Comparison of ENCODE assay signal across 16 cellular contexts in the genomic region with DNA sequence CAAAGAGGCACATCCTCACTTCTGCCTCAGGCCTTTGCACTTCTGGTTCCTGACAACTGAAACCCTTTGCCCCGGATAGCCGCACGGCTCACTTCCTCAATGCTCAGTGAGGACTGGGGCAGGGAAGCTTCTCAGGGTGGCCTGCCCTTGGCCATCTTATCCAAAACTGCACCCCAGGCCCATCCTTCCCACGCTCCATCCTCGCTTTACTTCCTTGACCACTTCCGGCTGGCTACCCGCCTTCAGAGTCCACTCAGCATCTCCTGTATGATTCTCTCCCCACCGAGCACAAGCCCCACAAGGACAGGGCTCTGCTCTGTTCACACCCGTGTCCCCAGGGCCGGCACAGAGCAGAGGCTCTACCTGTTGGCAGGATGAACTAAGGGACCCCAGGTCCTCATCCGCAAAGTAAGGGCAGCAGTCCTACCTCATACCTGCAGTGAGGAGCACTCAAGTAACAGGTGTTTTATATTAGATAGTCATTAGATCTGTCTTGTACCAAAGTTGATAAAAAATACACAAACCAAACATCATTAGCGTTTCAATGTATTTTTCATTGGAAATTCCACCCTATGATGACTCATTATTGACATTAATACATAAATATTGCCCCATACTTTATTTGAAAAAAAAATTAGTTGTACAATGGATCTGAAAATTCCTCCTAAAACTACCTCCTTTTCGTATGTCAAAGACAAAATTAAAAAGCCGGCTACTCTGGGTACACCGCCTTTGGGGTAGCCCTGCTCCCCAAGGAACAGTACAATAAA. TPM values are rescaled to one million over a fixed set of nuclear protein-coding genes. Genes with fewer than 3 reads are reported as not detected.
DNase-seq lines count a peak whose midpoint lies in the region; ATAC-seq, FAIRE-seq and TF ChIP-seq lines count a peak whose summit lies in the region.
"Had no signal": no experiment of that assay in that cellular context is flagged by ENCODE, and none has a peak within 500 bp of the region (broad histone marks: within the 10 kb centered on the region; RNA-seq: fewer than 3 reads in every experiment).

No MANE protein-coding gene starts in this region.

- no peak overlapping the region for H3K9ac ChIP-seq in H1 (replicated peaks in 1 of 4; ENCODE audit: extremely low read depth in 1 of 4, low read depth in 3 of 4, low read length in 3 of 4)
- H3K9ac ChIP-seq: parathyroid adenoma had no signal

- no peak overlapping the region for H3K14ac ChIP-seq in H1 (ENCODE audit: insufficient read length)

- no peak overlapping the region for H3K4me2 ChIP-seq in H1 (ENCODE audit: insufficient read depth in 1 of 2, low read depth in 2 of 2, low read length in 2 of 2)

- ATAC-seq in Right ventricle myocardium superior (ENCODE audit: poor library complexity) (no peak), heart right ventricle (no peak), upper lobe of right lung (peak; percentile 84), foreskin keratinocyte (no peak)
- ATAC-seq: activated CD8-positive, alpha-beta memory T cell treated with anti-CD3 and anti-CD28 coated beads, Interleukin-2, amount 10 ng/mL, durations not matched to agents 7 days and 5 days; activated naive CD4-positive, alpha-beta T cell treated with anti-CD3 and anti-CD28 coated beads, Interleukin-2, amount 50 U/mL, for 72 hours had no signal

- no peak overlapping the region for H2BK12ac ChIP-seq in H1 (ENCODE audit: low read depth, low read length)

- H3K79me2 ChIP-seq in H1 (ENCODE audit: control insufficient read depth in 1 of 2, insufficient read depth in 2 of 2, low read length in 2 of 2): peaks cover 3 to 100% of the 10 kb centered on the region in 2 experiments; a peak in 3 of 4 replicates

- H4K8ac ChIP-seq in H1 (ENCODE audit: extremely low read depth, insufficient read depth, low read length): peak overlapping the region; percentile 42; the same call in 1 of the 2 replicates

- POLR2A ChIA-PET in H1 (lab: Charles Lee; ENCODE audit: partially characterized antibody): interaction anchor here (1.2 to 2.4 kb wide), 4 partner anchors 10 to 24 kb away, joined by 4 to 11 read pairs (median 6); no protein-coding TSS in a partner anchor

- DNase-seq in Right ventricle myocardium superior (peak; percentile 21), heart right ventricle (no peak), NOMO-1 (lab: John Stamatoyannopoulos, UW; ENCODE audit: unreplicated experiment in 2 of 2) (peak; percentile 64 to 70), H1 (ENCODE audit: low read depth in 1 of 2, low spot score in 2 of 2) (no peak), upper lobe of right lung (peak; percentile 74), erythroblast (lab: John Stamatoyannopoulos, UW) (no peak), foreskin keratinocyte (no peak)
- DNase-seq in effector memory CD4-positive, alpha-beta T cell: no peak
- DNase-seq: activated CD8-positive, alpha-beta memory T cell treated with anti-CD3 and anti-CD28 coated beads, Interleukin-2, amount 10 ng/mL, durations not matched to agents 7 days and 5 days; caudate nucleus; GOT3; NCI-H1417 treated with DMSO at 0.1 percent for 48 hours; NCI-H524 treated with DMSO at 0.1 percent for 48 hours had no signal

- no peaks in the 10 kb centered on the region for H3K23me2 ChIP-seq in H1 (ENCODE audit: low read depth, low read length)

- no peak overlapping the region for H2BK15ac ChIP-seq in H1 (ENCODE audit: low read length)

- H3K27me3 ChIP-seq in heart right ventricle (no peaks in the 10 kb centered on the region), H1 (replicated peaks in 1 of 4; ENCODE audit: control insufficient read depth in 3 of 4, extremely low read depth in 1 of 4, insufficient read depth in 3 of 4, low read length in 3 of 4) (no peaks in the 10 kb centered on the region), upper lobe of right lung (no peaks in the 10 kb centered on the region), foreskin keratinocyte (no peaks in the 10 kb centered on the region)
- H3K27me3 ChIP-seq in effector memory CD4-positive, alpha-beta T cell (replicated peaks; ENCODE audit: control insufficient read depth, insufficient read depth, low read length, poor library complexity, severe bottlenecking): no peaks in the 10 kb centered on the region

- H3K4me1 ChIP-seq in heart right ventricle (peaks cover 12 to 83% (median 68%) of the 10 kb centered on the region in 9 donors), H1 (replicated peaks in 1 of 4; ENCODE audit: control insufficient read depth in 3 of 4, insufficient read depth in 4 of 4, low read length in 3 of 4) (peaks cover 18 to 34% (median 22%) of the 10 kb centered on the region in 4 experiments), upper lobe of right lung (peaks cover 23% of the 10 kb centered on the region), foreskin keratinocyte (no peaks in the 10 kb centered on the region)
- H3K4me1 ChIP-seq in effector memory CD4-positive, alpha-beta T cell (ENCODE audit: control insufficient read depth, insufficient read depth, low read length, poor library complexity, severe bottlenecking): no peaks in the 10 kb centered on the region
- H3K4me1 ChIP-seq: parathyroid adenoma had no signal

- 89 to 95% methylated on average over 15 of the region's 15 CpGs for WGBS in heart right ventricle, 2 donors
- WGBS in H1 (ENCODE audit: extremely low coverage in 1 of 2, insufficient coverage in 1 of 2, insufficient read length in 1 of 2, insufficient replicate concordance in 2 of 2, low coverage in 1 of 2, low lambda C conversion rate in 2 of 2, missing lambda C conversion rate in 1 of 2), 2 experiments: 89% methylated on average over 15 of the region's 15 CpGs; no CpG with 5 or more reads in 1 of the 2 experiments

- no peak overlapping the region for H3K4me3 ChIP-seq in heart right ventricle
- H3K4me3 ChIP-seq in H1 (ENCODE audit: extremely low read depth in 1 of 4, insufficient read depth in 2 of 4, low read depth in 3 of 4, low read length in 4 of 4): no peak overlapping the region
- no peak overlapping the region for H3K4me3 ChIP-seq in upper lobe of right lung
- H3K4me3 ChIP-seq in effector memory CD4-positive, alpha-beta T cell (ENCODE audit: insufficient read depth, low read depth, low read length, poor library complexity, severe bottlenecking): no peak overlapping the region

- no peaks in the 10 kb centered on the region for H3K9me3 ChIP-seq in heart right ventricle
- H3K9me3 ChIP-seq in H1 (ENCODE audit: insufficient read depth in 2 of 2, low read depth in 1 of 2, low read length in 1 of 2): no peaks in the 10 kb centered on the region
- H3K9me3 ChIP-seq in upper lobe of right lung: no peaks in the 10 kb centered on the region
- H3K9me3 ChIP-seq in effector memory CD4-positive, alpha-beta T cell (ENCODE audit: control insufficient read depth, low read length): no peaks in the 10 kb centered on the region

- no peak overlapping the region for H2BK20ac ChIP-seq in H1 (ENCODE audit: low read length)

- H3K36me3 ChIP-seq in heart right ventricle (no peaks in the 10 kb centered on the region), H1 (ENCODE audit: control insufficient read depth in 2 of 4, insufficient read depth in 4 of 4, low read length in 3 of 4) (no peaks in the 10 kb centered on the region), upper lobe of right lung (no peaks in the 10 kb centered on the region)
- no peaks in the 10 kb centered on the region for H3K36me3 ChIP-seq in effector memory CD4-positive, alpha-beta T cell (ENCODE audit: control insufficient read depth, insufficient read depth, low read length)

- no peak for TF ChIP-seq RAD21 in H1 (IDR thresholded peaks at IDR 0.05 in 1 of 2, conservative IDR thresholded peaks at IDR 0.05 in 1 of 2; ENCODE audit: low read depth in 2 of 2, low read length in 2 of 2)

- no peak for FAIRE-seq in H1 (lab: Jason Lieb, UNC)
- FAIRE-seq: GM19239 had no signal

- TF ChIP-seq POLR2A in H1 (IDR thresholded peaks at IDR 0.05; ENCODE audit: control extremely low read depth in 1 of 2, low read depth in 2 of 2, low read length in 2 of 2) (0 out of 3 replicates have a peak, but pooled peaks of 1 of the 2 experiments have one; percentile 7), erythroblast (IDR thresholded peaks at IDR 0.05; ENCODE audit: low read length) (no peak)

- H2BK5ac ChIP-seq in H1 (ENCODE audit: low read depth, low read length): 0 out of 2 replicates have a peak overlapping the region, but pooled peaks have one; percentile 55

- no peak overlapping the region for H4K5ac ChIP-seq in H1 (ENCODE audit: insufficient read length, low read depth, low read length)

- H2AK5ac ChIP-seq in H1 (ENCODE audit: low read depth, low read length): peak overlapping the region; percentile 46; the same call in 1 of the 2 replicates

- H3K56ac ChIP-seq in H1 (replicated peaks; ENCODE audit: insufficient read length, low read depth, low read length): no peak overlapping the region

- H3K79me1 ChIP-seq in H1 (ENCODE audit: low read depth, low read length): peaks cover 20% of the 10 kb centered on the region; the same call in 1 of the 2 replicates

- H4K20me1 ChIP-seq in H1 (replicated peaks in 1 of 2; ENCODE audit: control insufficient read depth in 1 of 2, insufficient read depth in 2 of 2, low read length in 2 of 2): peaks cover 3 to 15% of the 10 kb centered on the region in 2 experiments

- no peak overlapping the region for H3K4ac ChIP-seq in H1 (replicated peaks; ENCODE audit: insufficient read length, low read depth, low read length)

- H3K27ac ChIP-seq in heart right ventricle: peak overlapping the region in 2 of 10 donors; percentile 23 to 24
- no peak overlapping the region for H3K27ac ChIP-seq in H1 (ENCODE audit: low read depth, low read length)
- H3K27ac ChIP-seq in upper lobe of right lung: no peak overlapping the region
- no peak overlapping the region for H3K27ac ChIP-seq in foreskin keratinocyte
- no peak overlapping the region for H3K27ac ChIP-seq in effector memory CD4-positive, alpha-beta T cell (ENCODE audit: insufficient read depth, low read length, poor library complexity, severe bottlenecking)
- H3K27ac ChIP-seq: parathyroid adenoma had no signal

- intact Hi-C loops in Right ventricle myocardium superior (cut with DNase I) (no loop called here), heart right ventricle (cut with DNase I) (loop anchor here in 1 of 10 donors (10.0 kb wide), 1 partner anchor 84 kb away; no protein-coding TSS in a partner anchor), upper lobe of right lung (cut with DNase I) (no loop called here)

- no peak overlapping the region for H2AFZ ChIP-seq in H1 (ENCODE audit: low read length)
- H2AFZ ChIP-seq: parathyroid adenoma had no signal

- no peak for TF ChIP-seq EP300 in H1 (IDR thresholded peaks at IDR 0.05; ENCODE audit: borderline replicate concordance in 1 of 2, low read depth in 2 of 2, low read length in 2 of 2)

- TF ChIP-seq CTCF in heart right ventricle (IDR thresholded peaks at IDR 0.05): no peak
- TF ChIP-seq CTCF in H1 (IDR thresholded peaks at IDR 0.05; ENCODE audit: control extremely low read depth in 1 of 3, insufficient read depth in 1 of 3, low read depth in 1 of 3, low read length in 3 of 3): no peak
- no peak for TF ChIP-seq CTCF in upper lobe of right lung (IDR thresholded peaks at IDR 0.05)
- no peak for TF ChIP-seq CTCF in foreskin keratinocyte (conservative IDR thresholded peaks at IDR 0.05)

- CTCF ChIA-PET in H1 (lab: Charles Lee; ENCODE audit: partially characterized antibody): interaction anchor here (0.6 to 2.1 kb wide), 4 partner anchors 11 to 92 kb away, joined by 3 to 7 read pairs (median 4); no protein-coding TSS in a partner anchor

- H4K91ac ChIP-seq in H1 (replicated peaks; ENCODE audit: insufficient read length, low read length): no peak overlapping the region

- H2BK120ac ChIP-seq in H1 (replicated peaks; ENCODE audit: low read depth, low read length): no peak overlapping the region

- H3K18ac ChIP-seq in H1 (ENCODE audit: extremely low read depth, low read length): no peak overlapping the region

- no peak overlapping the region for H3K23ac ChIP-seq in H1 (ENCODE audit: insufficient read length)

RNA-seq across cellular contexts. Expression of gene GNA12, which starts 35.0 kb away (rescaled TPM):
- 40.6 TPM for total RNA-seq in Right ventricle myocardium superior
- 10 to 100 TPM; 25.0 to 46.4 (median 34.5) TPM for total RNA-seq in heart right ventricle
- polyA plus RNA-seq in heart right ventricle: 10 to 100 TPM in 1 of 2 donors, 1 to 10 TPM in 1; 6.4 to 19.4 TPM
- total RNA-seq in H1 (2021; fragmentation: NEBNext Ultra II Directional; extraction: Animal tissue kit (Norgen Biotek cat#: 25700)): 95.6 and 96.5 TPM in 2 replicates
- 109 and 121 TPM in 2 replicates for polyA plus RNA-seq in H1 (2011; rRNA removed)
- polyA plus RNA-seq in H1 (2011; cell fraction: cytosol; rRNA removed): 92.3 TPM
- 152 TPM for polyA plus RNA-seq in H1 (2011; cell fraction: nucleus; rRNA removed)
- 61.6 to 94.7 TPM (median 83.3 TPM) in 4 replicates for polyA plus RNA-seq in H1 (2012, experiment 1 of 2)
- 78.3 TPM for polyA plus RNA-seq in H1 (2012, experiment 2 of 2)
- polyA plus RNA-seq in H1 (2013, experiment 1 of 2): 62.9 TPM
- 65.3 TPM for polyA plus RNA-seq in H1 (2013, experiment 2 of 2)
- 176 and 215 TPM in 2 replicates for polyA minus RNA-seq in H1 (2011; rRNA and poly(A)+ RNA removed)
- polyA minus RNA-seq in H1 (2011; cell fraction: cytosol; rRNA and poly(A)+ RNA removed): 71.7 TPM
- 67.7 TPM for polyA minus RNA-seq in H1 (2011; cell fraction: nucleus; rRNA and poly(A)+ RNA removed)
- 47.2 TPM for total RNA-seq in upper lobe of right lung
- total RNA-seq in foreskin keratinocyte: 25.1 and 27.7 TPM in 2 replicates
- polyA plus RNA-seq in foreskin keratinocyte: 20.2 and 22.5 TPM in 2 replicates

Comparison
In these comparisons a context has a peak if more than half of its experiments do, and no peak if none do; other contexts are left out.
1. DNase-seq: peak in Right ventricle myocardium superior (single experiment), NOMO-1 (2 of 2) and upper lobe of right lung (single experiment); none in heart right ventricle (0 of 2), H1 (0 of 2), erythroblast (0 of 2), foreskin keratinocyte (0 of 2) and effector memory CD4-positive, alpha-beta T cell (0 of 3).